9 cellular contexts compared by ENCODE assay signal in the genomic region with DNA sequence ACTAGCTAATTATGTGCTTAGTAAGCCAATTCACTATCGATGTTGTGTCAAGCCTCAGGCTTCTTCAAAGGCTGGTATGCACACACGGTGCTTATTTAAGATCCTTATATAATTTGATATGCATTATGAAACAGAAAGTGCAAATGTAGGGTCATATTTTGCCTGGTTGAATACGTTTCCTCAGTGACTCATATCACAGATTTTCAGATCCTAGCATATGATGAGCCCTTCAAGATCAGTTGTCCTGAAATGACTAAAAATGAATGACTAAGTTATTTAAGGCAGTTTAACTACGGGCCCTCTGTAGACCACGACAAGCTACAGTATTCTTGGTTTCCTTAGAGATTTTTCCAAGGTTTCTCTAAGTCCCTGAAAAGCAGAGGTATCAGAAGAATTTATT.
A peak's percentile ranks its signal among the peaks of the same experiment; 100 is the strongest.
DNase-seq lines count a peak whose midpoint lies in the region; ATAC-seq and TF ChIP-seq lines count a peak whose summit lies in the region.
"Had no signal": no experiment of that assay in that cellular context is flagged by ENCODE, and none has a peak within 500 bp of the region (broad histone marks: within the 10 kb centered on the region; RNA-seq: fewer than 3 reads in every experiment).

No MANE protein-coding gene starts in this region.

- POLR2A ChIA-PET in activated CD4-positive, alpha-beta memory T cell treated with anti-CD3 and anti-CD28 coated beads, Interleukin-2, amount 10 ng/mL, durations not matched to agents 7 days and 5 days (lab: Charles Lee) = no interaction called here

- no peak overlapping the region for H3K27ac ChIP-seq in tibial nerve

- no peak for TF ChIP-seq POLR2A in tibial nerve (IDR thresholded peaks at IDR 0.05)

- no peaks in the 10 kb centered on the region for H3K9me3 ChIP-seq in tibial nerve

- no peaks in the 10 kb centered on the region for H3K4me1 ChIP-seq in tibial nerve

- H3K27ac Mint-ChIP-seq in activated CD4-positive, alpha-beta memory T cell treated with anti-CD3 and anti-CD28 coated beads, Interleukin-2, amount 10 ng/mL, durations not matched to agents 7 days and 5 days = no peak overlapping the region
- H3K27ac Mint-ChIP-seq in effector memory CD8-positive, alpha-beta T cell = no peak overlapping the region

- no peak overlapping the region for H3K4me3 Mint-ChIP-seq in activated CD4-positive, alpha-beta memory T cell treated with anti-CD3 and anti-CD28 coated beads, Interleukin-2, amount 10 ng/mL, durations not matched to agents 7 days and 5 days
- H3K4me3 Mint-ChIP-seq in effector memory CD8-positive, alpha-beta T cell = no peak overlapping the region

- peaks cover 3% of the 10 kb centered on the region for H3K4me1 Mint-ChIP-seq in activated CD4-positive, alpha-beta memory T cell treated with anti-CD3 and anti-CD28 coated beads, Interleukin-2, amount 10 ng/mL, durations not matched to agents 7 days and 5 days
- H3K4me1 Mint-ChIP-seq in effector memory CD8-positive, alpha-beta T cell (ENCODE audit: low read depth in 2 of 2) = no peaks in the 10 kb centered on the region

- no peak overlapping the region for H3K4me3 ChIP-seq in GM06990 (replicated peaks; ENCODE audit: low read depth, low read length)
- H3K4me3 ChIP-seq in tibial nerve = no peak overlapping the region

- H3K27me3 ChIP-seq in GM06990 (replicated peaks; ENCODE audit: control insufficient read depth, insufficient read depth, low read length) = no peaks in the 10 kb centered on the region
- H3K27me3 ChIP-seq in tibial nerve = no peaks in the 10 kb centered on the region

- no peaks in the 10 kb centered on the region for H3K9me3 Mint-ChIP-seq in activated CD4-positive, alpha-beta memory T cell treated with anti-CD3 and anti-CD28 coated beads, Interleukin-2, amount 10 ng/mL, durations not matched to agents 7 days and 5 days
- H3K9me3 Mint-ChIP-seq in effector memory CD8-positive, alpha-beta T cell = peaks cover 0 to 1% of the 10 kb centered on the region in 2 donors

- H3K36me3 Mint-ChIP-seq in activated CD4-positive, alpha-beta memory T cell treated with anti-CD3 and anti-CD28 coated beads, Interleukin-2, amount 10 ng/mL, durations not matched to agents 7 days and 5 days (ENCODE audit: low read depth) = no peaks in the 10 kb centered on the region
- no peaks in the 10 kb centered on the region for H3K36me3 Mint-ChIP-seq in effector memory CD8-positive, alpha-beta T cell (ENCODE audit: insufficient read depth)

- H3K36me3 ChIP-seq in GM06990 (ENCODE audit: control insufficient read depth, insufficient read depth, low read length) (no peaks in the 10 kb centered on the region), tibial nerve (no peaks in the 10 kb centered on the region)

- ATAC-seq in HG03159 (IDR thresholded peaks at IDR 0.05; ENCODE audit: unreplicated experiment) = peak; percentile 98
- ATAC-seq in effector memory CD8-positive, alpha-beta T cell (replicated peaks) = no peak

- DNase-seq in GM06990 (ENCODE audit: extremely low read depth, insufficient read length) (peak; percentile 25), GM20000 (ENCODE audit: low spot score) (peak; percentile 39), dedifferentiated amniotic fluid mesenchymal stem cell (ENCODE audit: extremely low spot score) (peak; percentile 59), tibial nerve (ENCODE audit: low spot score in 2 of 2) (no peak), activated gamma-delta T cell treated with Interleukin-2 at 50 U/mL for 16 hours (no peak)
- no peak for DNase-seq in activated CD4-positive, alpha-beta memory T cell treated with anti-CD3 and anti-CD28 coated beads, Interleukin-2, amount 10 ng/mL, durations not matched to agents 7 days and 5 days
- DNase-seq in effector memory CD8-positive, alpha-beta T cell = no peak
- DNase-seq: DMS 273 treated with DMSO at 0.1 percent for 48 hours had no signal

- no peaks in the 10 kb centered on the region for H3K27me3 Mint-ChIP-seq in activated CD4-positive, alpha-beta memory T cell treated with anti-CD3 and anti-CD28 coated beads, Interleukin-2, amount 10 ng/mL, durations not matched to agents 7 days and 5 days
- no peaks in the 10 kb centered on the region for H3K27me3 Mint-ChIP-seq in effector memory CD8-positive, alpha-beta T cell

- no peak for TF ChIP-seq CTCF in GM06990 (IDR thresholded peaks at IDR 0.05; ENCODE audit: insufficient read depth, low read length, poor library complexity, severe bottlenecking)
- no peak for TF ChIP-seq CTCF in GM20000 (IDR thresholded peaks at IDR 0.05; ENCODE audit: extremely low read depth, missing control alignments)
- no peak for TF ChIP-seq CTCF in tibial nerve (IDR thresholded peaks at IDR 0.05)

- CTCF ChIA-PET in activated CD4-positive, alpha-beta memory T cell treated with anti-CD3 and anti-CD28 coated beads, Interleukin-2, amount 10 ng/mL, durations not matched to agents 7 days and 5 days (lab: Charles Lee) = no interaction called here

- no peak for TF ChIP-seq EP300 in tibial nerve (IDR thresholded peaks at IDR 0.05)

- WGBS in tibial nerve, 2 donors = 49 to 61% methylated on average over 5 of the region's 5 CpGs

Comparison
In these comparisons a context has a peak if more than half of its experiments do, and no peak if none do; other contexts are left out.
1. DNase-seq: peak in GM06990 (single experiment), GM20000 (single experiment) and dedifferentiated amniotic fluid mesenchymal stem cell (single experiment); none in tibial nerve (0 of 2), activated CD4-positive, alpha-beta memory T cell treated with anti-CD3 and anti-CD28 coated beads, Interleukin-2, amount 10 ng/mL, durations not matched to agents 7 days and 5 days (single experiment), activated gamma-delta T cell treated with Interleukin-2 at 50 U/mL for 16 hours (single experiment) and effector memory CD8-positive, alpha-beta T cell (0 of 3).